In genomic region chr4:166895771-166896170, GRCh38 we compare ENCODE assay signal across 15 cellular contexts.
"Had no signal": no experiment of that assay in that cellular context is flagged by ENCODE, and none has a peak within 500 bp of the region (broad histone marks: within the 10 kb centered on the region; RNA-seq: fewer than 3 reads in every experiment).

No MANE protein-coding gene starts in this region.

- H3K36me3 Mint-ChIP-seq: activated naive CD8-positive, alpha-beta T cell treated with anti-CD3 and anti-CD28 coated beads, Interleukin-2, amount 10 ng/mL, durations not matched to agents 7 days and 5 days had no signal

- ATAC-seq: activated CD4-positive, CD25-positive, alpha-beta regulatory T cell treated with anti-CD3 and anti-CD28 coated beads, Interleukin-2, amount 50 U/mL, for 24 hours; activated T-cell treated with anti-CD3 and anti-CD28 coated beads, Interleukin-2, amount 50 U/mL, for 4 hours had no signal

- H3K4me1 ChIP-seq: breast epithelium, parathyroid adenoma, stomach, uterus had no signal

- H3K27ac Mint-ChIP-seq: activated naive CD8-positive, alpha-beta T cell treated with anti-CD3 and anti-CD28 coated beads, Interleukin-2, amount 10 ng/mL, durations not matched to agents 7 days and 5 days had no signal

- H3K27me3 Mint-ChIP-seq: activated naive CD8-positive, alpha-beta T cell treated with anti-CD3 and anti-CD28 coated beads, Interleukin-2, amount 10 ng/mL, durations not matched to agents 7 days and 5 days had no signal

- DNase-seq: activated CD4-positive, alpha-beta T cell treated with anti-CD3 and anti-CD28 coated beads, Interleukin-2, amount 50 U/mL, for 4 hours; activated gamma-delta T cell; activated naive CD8-positive, alpha-beta T cell treated with anti-CD3 and anti-CD28 coated beads, Interleukin-2, amount 10 ng/mL, durations not matched to agents 7 days and 5 days; activated T-cell treated with anti-CD3 and anti-CD28 coated beads, Interleukin-2, amount 50 U/mL, for 4 hours; aorta; dermis blood vessel endothelial cell; hippocampal formation; retina; stomach; uterus had no signal

- H3K36me3 ChIP-seq: breast epithelium, stomach, thoracic aorta, uterus had no signal

- H3K4me3 Mint-ChIP-seq: activated naive CD8-positive, alpha-beta T cell treated with anti-CD3 and anti-CD28 coated beads, Interleukin-2, amount 10 ng/mL, durations not matched to agents 7 days and 5 days; activated T-cell treated with anti-CD3 and anti-CD28 coated beads, Interleukin-2, amount 50 U/mL, for 4 hours; neural crest cell had no signal

- H3K9me3 ChIP-seq: breast epithelium, stomach, thoracic aorta, uterus had no signal

- H3K4me1 Mint-ChIP-seq: activated naive CD8-positive, alpha-beta T cell treated with anti-CD3 and anti-CD28 coated beads, Interleukin-2, amount 10 ng/mL, durations not matched to agents 7 days and 5 days had no signal

- H3K9me3 Mint-ChIP-seq: neural crest cell had no signal

- H3K27ac ChIP-seq: breast epithelium, parathyroid adenoma, stomach, thoracic aorta, uterus had no signal

- H3K4me3 ChIP-seq: breast epithelium, stomach, thoracic aorta, uterus had no signal
